ENCODE assay signal across 23 cellular contexts in genomic region chr3:39088456-39088855, GRCh38. TPM values are rescaled to one million over a fixed set of nuclear protein-coding genes. Genes with fewer than 3 reads are reported as not detected.
DNase-seq lines count a peak whose midpoint lies in the region; ATAC-seq and TF ChIP-seq lines count a peak whose summit lies in the region.
"Had no signal": no experiment of that assay in that cellular context is flagged by ENCODE, and none has a peak within 500 bp of the region (broad histone marks: within the 10 kb centered on the region; RNA-seq: fewer than 3 reads in every experiment).

No MANE protein-coding gene starts in this region.

- in situ Hi-C loops in IMR-90 (cut with MboI; ENCODE audit: low sequenced_read_pairs), result no loop called here

- H3K9me3 ChIP-seq in IMR-90 (ENCODE audit: control insufficient read depth, insufficient read depth, low read length) (no peaks in the 10 kb centered on the region), SJCRH30 (replicated peaks) (no peaks in the 10 kb centered on the region)
- H3K9me3 ChIP-seq: HAP-1 had no signal

- H3K27ac Mint-ChIP-seq in nephron, result peak overlapping the region; percentile 12 to 82 (median 44)
- no peak overlapping the region for H3K27ac Mint-ChIP-seq in glutamatergic neuron (ENCODE audit: unreplicated experiment)

- H3K4me1 Mint-ChIP-seq in nephron (peaks cover 3% of the 10 kb centered on the region), glutamatergic neuron (ENCODE audit: low read depth, unreplicated experiment) (no peaks in the 10 kb centered on the region)
- H3K4me1 Mint-ChIP-seq: CD8-positive, alpha-beta memory T cell had no signal

- H3K27me3 ChIP-seq in IMR-90 (ENCODE audit: control insufficient read depth, insufficient read depth, low read length) (no peaks in the 10 kb centered on the region), SJCRH30 (no peaks in the 10 kb centered on the region)

- no peak overlapping the region for H2BK20ac ChIP-seq in IMR-90 (ENCODE audit: low read depth, low read length)

- no peak overlapping the region for H4K91ac ChIP-seq in IMR-90 (ENCODE audit: insufficient read depth, low read depth, low read length)

- CTCF ChIA-PET in IMR-90 (lab: Yijun Ruan, JAX), result interaction anchor here (1.2 to 1.5 kb wide), 2 partner anchors 23 to 203 kb away, joined by 4 to 5 read pairs; no protein-coding TSS in a partner anchor

- H3K4me3 Mint-ChIP-seq in nephron (no peak overlapping the region), glutamatergic neuron (ENCODE audit: unreplicated experiment) (no peak overlapping the region)
- H3K4me3 Mint-ChIP-seq: CD8-positive, alpha-beta memory T cell had no signal

- no peak for TF ChIP-seq RAD21 in IMR-90 (IDR thresholded peaks at IDR 0.05; ENCODE audit: low read length)

- H3K36me3 Mint-ChIP-seq in nephron (ENCODE audit: low read depth) (peaks cover 70% of the 10 kb centered on the region), glutamatergic neuron (ENCODE audit: unreplicated experiment) (peaks cover 5% of the 10 kb centered on the region)

- no peak overlapping the region for H2AK9ac ChIP-seq in IMR-90 (replicated peaks; ENCODE audit: low read depth, low read length, poor library complexity)

- no peaks in the 10 kb centered on the region for H3K79me1 ChIP-seq in IMR-90 (ENCODE audit: low read depth in 1 of 2, low read length in 2 of 2)

- H3K4me1 ChIP-seq in IMR-90 (ENCODE audit: control insufficient read depth, insufficient read depth, low read length) (no peaks in the 10 kb centered on the region), SJCRH30 (peaks cover 32% of the 10 kb centered on the region)
- H3K4me1 ChIP-seq: HAP-1 had no signal

- no peak for DNase-seq in IMR-90
- no peak for DNase-seq in SJCRH30
- DNase-seq in choroid plexus epithelial cell (ENCODE audit: low read depth), result peak; percentile 17
- DNase-seq in glutamatergic neuron, result no peak
- DNase-seq: ACHN; C1 segment of cervical spinal cord; CD8-positive, alpha-beta memory T cell; DMS53; KG1; MV-4-11; NCI-H1417; NCI-H187; NCI-H2107; NCI-H510A treated with DMSO at 0.1 percent for 48 hours; NCI-H774; OCI-M1; SHP77 had no signal

- dilution Hi-C loops in IMR-90 (cut with HindIII; ENCODE audit: low sequenced_read_pairs, unreplicated experiment), result no loop called here

- TF ChIP-seq CTCF in IMR-90 (conservative IDR thresholded peaks at IDR 0.05; ENCODE audit: low read depth, low read length), result no peak
- TF ChIP-seq CTCF in choroid plexus epithelial cell (conservative IDR thresholded peaks at IDR 0.05; ENCODE audit: low read depth, low read length), result no peak
- TF ChIP-seq CTCF in nephron (IDR thresholded peaks at IDR 0.05; ENCODE audit: unreplicated experiment in 3 of 3), result no peak
- TF ChIP-seq CTCF in glutamatergic neuron (IDR thresholded peaks at IDR 0.05; ENCODE audit: partially characterized antibody, unreplicated experiment), result no peak

- intact Hi-C loops in IMR-90 (cut with micrococcal nuclease), result no loop called here

- H3K4me3 ChIP-seq in IMR-90 (ENCODE audit: insufficient read depth, low read depth, low read length) (no peak overlapping the region), SJCRH30 (no peak overlapping the region), choroid plexus epithelial cell (ENCODE audit: low read depth, low read length) (no peak overlapping the region)
- H3K4me3 ChIP-seq: GM23248, HAP-1 had no signal

- POLR2A ChIA-PET in IMR-90 (lab: Charles Lee; ENCODE audit: unreplicated experiment), result no interaction called here

- no peak overlapping the region for H2AFZ ChIP-seq in IMR-90 (replicated peaks; ENCODE audit: low read length, poor library complexity)
- H2AFZ ChIP-seq: GM23248 had no signal

- H2BK15ac ChIP-seq in IMR-90 (ENCODE audit: low read depth, low read length), result no peak overlapping the region

- no peak overlapping the region for H2AK5ac ChIP-seq in IMR-90 (ENCODE audit: low read depth, low read length)

- no peaks in the 10 kb centered on the region for H4K20me1 ChIP-seq in IMR-90 (ENCODE audit: insufficient read depth, low read length)

- H3K9me3 Mint-ChIP-seq in nephron (no peaks in the 10 kb centered on the region), glutamatergic neuron (ENCODE audit: unreplicated experiment) (no peaks in the 10 kb centered on the region)
- H3K9me3 Mint-ChIP-seq: CD8-positive, alpha-beta memory T cell had no signal

- H3K14ac ChIP-seq in IMR-90 (replicated peaks; ENCODE audit: low read depth, low read length), result no peak overlapping the region

- H3K9ac ChIP-seq in IMR-90 (ENCODE audit: low read depth, low read length), result no peak overlapping the region
- H3K9ac ChIP-seq: GM23248 had no signal

- no peaks in the 10 kb centered on the region for H3K9me1 ChIP-seq in IMR-90 (ENCODE audit: insufficient read depth, low read length)

- peak; percentile 56 for ATAC-seq in IMR-90 (ENCODE audit: low read depth)
- no peak for ATAC-seq in HG03139 (IDR thresholded peaks at IDR 0.05; ENCODE audit: unreplicated experiment)
- ATAC-seq in HG02938 (IDR thresholded peaks at IDR 0.05; ENCODE audit: unreplicated experiment), result no peak
- ATAC-seq: HepG2 had no signal

- no peak overlapping the region for H3K56ac ChIP-seq in IMR-90 (ENCODE audit: extremely low read depth, insufficient read depth, low read length)

- H3K23ac ChIP-seq in IMR-90 (ENCODE audit: low read depth, low read length), result no peak overlapping the region

- WGBS in IMR-90 (ENCODE audit: extremely low coverage in 2 of 2, insufficient read length in 1 of 2), 2 experiments, result no CpG with 5 or more reads among the region's 3 CpGs

- no TSS peak for BruUV-seq in IMR-90 (replicated peaks; lab: Mats Ljungman, UMichigan)

- no peak overlapping the region for H4K5ac ChIP-seq in IMR-90 (ENCODE audit: low read depth, low read length)

- H3K36me3 ChIP-seq in IMR-90 (ENCODE audit: control insufficient read depth, insufficient read depth, low read length) (peaks cover 34% of the 10 kb centered on the region), SJCRH30 (peaks cover 6% of the 10 kb centered on the region; the same call in 1 of the 2 replicates)

- H2BK120ac ChIP-seq in IMR-90 (ENCODE audit: low read depth, low read length), result no peak overlapping the region

- H3K18ac ChIP-seq in IMR-90 (ENCODE audit: low read depth, low read length), result no peak overlapping the region

- H3K27ac ChIP-seq in IMR-90 (ENCODE audit: insufficient read depth, low read length) (no peak overlapping the region), SJCRH30 (peak overlapping the region; percentile 47)
- H3K27ac ChIP-seq: GM23248 had no signal

- no peak for TF ChIP-seq POLR2A in IMR-90 (IDR thresholded peaks at IDR 0.05; ENCODE audit: low read depth, low read length)

- H3K27me3 Mint-ChIP-seq in nephron (ENCODE audit: low read depth) (no peaks in the 10 kb centered on the region), glutamatergic neuron (ENCODE audit: unreplicated experiment) (no peaks in the 10 kb centered on the region)
- H3K27me3 Mint-ChIP-seq: CD8-positive, alpha-beta memory T cell had no signal

- no peak overlapping the region for H4K8ac ChIP-seq in IMR-90 (ENCODE audit: low read depth in 2 of 2, low read length in 2 of 2)

- H3K4me2 ChIP-seq in IMR-90 (ENCODE audit: low read depth, low read length), result no peak overlapping the region

- no peak overlapping the region for H3K4ac ChIP-seq in IMR-90 (ENCODE audit: low read depth, low read length)

- no peak overlapping the region for H2BK5ac ChIP-seq in IMR-90 (ENCODE audit: low read depth, low read length, poor library complexity, severe bottlenecking)

TF ChIP-seq in IMR-90, 13 proteins besides CTCF, POLR2A, EP300 and RAD21 (continues in another document):
- TF ChIP-seq RCOR1 (IDR thresholded peaks at IDR 0.05; ENCODE audit: insufficient replicate concordance, low read length) (no peak), RFX5 (IDR thresholded peaks at IDR 0.05; ENCODE audit: low read depth, low read length) (no peak), BHLHE40 (IDR thresholded peaks at IDR 0.05; ENCODE audit: low read depth, low read length) (no peak), USF2 (IDR thresholded peaks at IDR 0.05; ENCODE audit: low read depth, low read length) (no peak), SMC3 (IDR thresholded peaks at IDR 0.05; ENCODE audit: low read depth, low read length) (no peak), CEBPB (IDR thresholded peaks at IDR 0.05; ENCODE audit: low read depth, low read length) (no peak)

RNA-seq across cellular contexts. Expression of gene GORASP1, which starts 19.0 kb away (rescaled TPM):
- total RNA-seq in IMR-90 (2012; rRNA removed), result 25.8 and 35.0 TPM in 2 replicates
- polyA plus RNA-seq in IMR-90 (2012; rRNA removed), result 56.6 and 58.9 TPM in 2 replicates
- 27.6 and 41.5 TPM in 2 replicates for polyA plus RNA-seq in IMR-90 (2012; cell fraction: cytosol; rRNA removed)
- 133 and 180 TPM in 2 replicates for polyA plus RNA-seq in IMR-90 (2012; cell fraction: nucleus; rRNA removed; ENCODE audit: low replicate concordance)
- total RNA-seq in SJCRH30 (2014; rRNA removed; shearing (Covaris generic)), result 21.0 and 23.1 TPM in 2 replicates
- total RNA-seq in glutamatergic neuron (ENCODE audit: unreplicated experiment), result 44.6 TPM

RNA-seq across cellular contexts. Expression of gene TTC21A, which starts 19.0 kb away (rescaled TPM):
- total RNA-seq in IMR-90 (2012; rRNA removed) (0.56 and 0.90 TPM in 2 replicates), glutamatergic neuron (ENCODE audit: unreplicated experiment) (7.8 TPM)
- 1.6 and 1.8 TPM in 2 replicates for polyA plus RNA-seq in IMR-90 (2012; rRNA removed)
- polyA plus RNA-seq in IMR-90 (2012; cell fraction: cytosol; rRNA removed), result 0.38 and 0.93 TPM in 2 replicates
- 10.7 and 13.0 TPM in 2 replicates for polyA plus RNA-seq in IMR-90 (2012; cell fraction: nucleus; rRNA removed; ENCODE audit: low replicate concordance)
- total RNA-seq in SJCRH30 (2014; rRNA removed; shearing (Covaris generic)), result 0.36 and 0.56 TPM in 2 replicates

RNA-seq across cellular contexts. Expression of gene WDR48, which starts 36.6 kb away (rescaled TPM):
- total RNA-seq in IMR-90 (2012; rRNA removed), result 41.2 and 68.6 TPM in 2 replicates
- 10.7 and 14.4 TPM in 2 replicates for polyA plus RNA-seq in IMR-90 (2012; rRNA removed)
- 3.9 and 5.7 TPM in 2 replicates for polyA plus RNA-seq in IMR-90 (2012; cell fraction: cytosol; rRNA removed)
- 3.1 and 26.6 TPM in 2 replicates for polyA plus RNA-seq in IMR-90 (2012; cell fraction: nucleus; rRNA removed; ENCODE audit: low replicate concordance)
- total RNA-seq in SJCRH30 (2014; rRNA removed; shearing (Covaris generic)), result 22.2 and 22.3 TPM in 2 replicates
- total RNA-seq in glutamatergic neuron (ENCODE audit: unreplicated experiment), result 64.3 TPM

RNA-seq across cellular contexts. Expression of gene SCN11A, which starts 36.7 kb away (rescaled TPM):
- under 0.01 TPM in 1 of 2 replicates, not detected in the other for total RNA-seq in IMR-90 (2012; rRNA removed)
- polyA plus RNA-seq in IMR-90 (2012; rRNA removed), result 0.02 TPM in 1 of 2 replicates, not detected in the other
- not detected in 2 replicates for polyA plus RNA-seq in IMR-90 (2012; cell fraction: cytosol; rRNA removed)
- polyA plus RNA-seq in IMR-90 (2012; cell fraction: nucleus; rRNA removed; ENCODE audit: low replicate concordance), result 0.01 and 0.14 TPM in 2 replicates
- 0.02 TPM in 1 of 2 replicates, not detected in the other for total RNA-seq in SJCRH30 (2014; rRNA removed; shearing (Covaris generic))
- total RNA-seq in glutamatergic neuron (ENCODE audit: unreplicated experiment), result 0.78 TPM
- total RNA-seq: GM23248 had no signal
- polyA plus RNA-seq: CD8-positive, alpha-beta memory T cell; GM23248 had no signal
